ENCODE assay signal across 1 cellular context in the genomic region with DNA sequence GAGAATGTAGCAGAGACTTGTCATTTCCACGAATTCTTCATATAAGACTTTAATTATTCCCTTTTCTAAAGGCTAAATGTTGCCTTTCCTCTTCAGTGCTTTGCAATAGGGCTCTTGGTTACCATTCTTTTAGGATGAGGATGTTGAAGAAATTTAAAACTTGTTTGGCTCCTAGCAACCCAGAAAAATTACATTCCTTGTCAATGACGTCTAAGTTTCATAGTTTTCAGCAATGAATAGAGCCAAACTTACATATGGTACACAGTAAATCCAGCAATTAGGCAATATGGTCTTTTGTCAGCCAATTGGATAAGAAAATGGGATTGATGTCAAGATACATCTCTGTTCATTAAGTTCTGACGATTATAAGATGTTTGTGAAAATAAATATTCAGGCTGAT.
TF ChIP-seq lines count a peak whose summit lies in the region.

No MANE protein-coding gene starts in this region.

TF ChIP-seq in H1, 55 proteins besides CTCF, POLR2A, EP300 and RAD21 (continued from another document):
- TF ChIP-seq, protein P1, sequence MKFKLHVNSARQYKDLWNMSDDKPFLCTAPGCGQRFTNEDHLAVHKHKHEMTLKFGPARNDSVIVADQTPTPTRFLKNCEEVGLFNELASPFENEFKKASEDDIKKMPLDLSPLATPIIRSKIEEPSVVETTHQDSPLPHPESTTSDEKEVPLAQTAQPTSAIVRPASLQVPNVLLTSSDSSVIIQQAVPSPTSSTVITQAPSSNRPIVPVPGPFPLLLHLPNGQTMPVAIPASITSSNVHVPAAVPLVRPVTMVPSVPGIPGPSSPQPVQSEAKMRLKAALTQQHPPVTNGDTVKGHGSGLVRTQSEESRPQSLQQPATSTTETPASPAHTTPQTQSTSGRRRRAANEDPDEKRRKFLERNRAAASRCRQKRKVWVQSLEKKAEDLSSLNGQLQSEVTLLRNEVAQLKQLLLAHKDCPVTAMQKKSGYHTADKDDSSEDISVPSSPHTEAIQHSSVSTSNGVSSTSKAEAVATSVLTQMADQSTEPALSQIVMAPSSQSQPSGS (IDR thresholded peaks at IDR 0.05; ENCODE audit: low read length) = no peak
- no peak for TF ChIP-seq EZH2 (IDR thresholded peaks at IDR 0.05; ENCODE audit: low read depth, low read length, severe bottlenecking)
- no peak for TF ChIP-seq GABPA (IDR thresholded peaks at IDR 0.05; ENCODE audit: borderline replicate concordance, insufficient read depth, low read length)
- TF ChIP-seq CHD2 (IDR thresholded peaks at IDR 0.05; ENCODE audit: low read length) = no peak
- TF ChIP-seq, protein P2, sequence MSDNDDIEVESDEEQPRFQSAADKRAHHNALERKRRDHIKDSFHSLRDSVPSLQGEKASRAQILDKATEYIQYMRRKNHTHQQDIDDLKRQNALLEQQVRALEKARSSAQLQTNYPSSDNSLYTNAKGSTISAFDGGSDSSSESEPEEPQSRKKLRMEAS (IDR thresholded peaks at IDR 0.05) = no peak
- no peak for TF ChIP-seq SP2 (IDR thresholded peaks at IDR 0.05; ENCODE audit: low read length)
- TF ChIP-seq TBP (IDR thresholded peaks at IDR 0.05; ENCODE audit: low read depth, low read length) = no peak
- TF ChIP-seq CBX5 (IDR thresholded peaks at IDR 0.05; ENCODE audit: low read depth, low read length) = no peak
- no peak for TF ChIP-seq POLR2AphosphoS5 (IDR thresholded peaks at IDR 0.05; ENCODE audit: low read depth, low read length)
- TF ChIP-seq CREB1 (IDR thresholded peaks at IDR 0.05) = no peak
- no peak for TF ChIP-seq SIN3A (conservative IDR thresholded peaks at IDR 0.05 in 1 of 2, IDR thresholded peaks at IDR 0.05 in 1 of 2; ENCODE audit: low read depth in 1 of 2, low read length in 2 of 2)
- no peak for TF ChIP-seq ZNF274 (IDR thresholded peaks at IDR 0.05; ENCODE audit: borderline replicate concordance, extremely low read depth, low read length)
- TF ChIP-seq CEBPB (IDR thresholded peaks at IDR 0.05; ENCODE audit: low read depth, low read length) = no peak
- TF ChIP-seq RFX5 (IDR thresholded peaks at IDR 0.05; ENCODE audit: borderline replicate concordance, low read depth, low read length) = no peak
